Comparison of ENCODE assay signal across 34 cellular contexts in the genomic region with DNA sequence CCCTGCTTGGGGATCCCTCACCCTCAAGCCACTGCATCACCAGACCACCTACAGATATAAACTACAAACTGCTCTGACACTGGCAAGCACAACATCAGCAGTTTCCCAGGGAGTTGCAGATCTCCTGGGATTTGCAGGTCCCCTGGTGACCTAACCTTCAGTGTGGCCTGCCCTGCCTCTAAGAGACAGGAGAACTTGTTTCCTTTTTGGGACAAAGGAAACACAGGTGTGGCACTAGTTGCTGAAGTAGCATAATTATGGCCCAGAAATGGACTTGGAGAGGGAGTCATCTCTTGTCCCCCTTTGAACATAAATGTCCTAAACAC.
"Had no signal": no experiment of that assay in that cellular context is flagged by ENCODE, and none has a peak within 500 bp of the region (broad histone marks: within the 10 kb centered on the region; RNA-seq: fewer than 3 reads in every experiment).

No MANE protein-coding gene starts in this region.

- ATAC-seq: activated naive CD4-positive, alpha-beta T cell treated with anti-CD3 and anti-CD28 coated beads, Interleukin-2, amount 50 U/mL, for 72 hours; activated naive CD8-positive, alpha-beta T cell treated with anti-CD3 and anti-CD28 coated beads, Interleukin-2, amount 50 U/mL, for 24 hours; activated T-cell treated with anti-CD3 and anti-CD28 coated beads, Interleukin-2, amount 50 U/mL, for 4 hours; activated T-cell treated with anti-CD3 and anti-CD28 coated beads, Interleukin-2, amount 50 U/mL, for 72 hours; activated T-helper 17 cell treated with anti-CD3 and anti-CD28 coated beads, Interleukin-2, amount 50 U/mL, for 72 hours; body of pancreas had no signal

- H3K36me3 ChIP-seq: adrenal gland, ascending aorta, brain microvascular endothelial cell, breast epithelium, cardiac muscle cell had no signal

- FAIRE-seq: astrocyte, bronchial epithelial cell had no signal

- H3K27me3 ChIP-seq: adrenal gland, ascending aorta, brain microvascular endothelial cell, breast epithelium, cardiac muscle cell had no signal

- H3K4me3 ChIP-seq: adrenal gland, ascending aorta, body of pancreas, breast epithelium, cardiac muscle cell had no signal

- DNase-seq: activated effector memory CD4-positive, alpha-beta T cell treated with anti-CD3 and anti-CD28 coated beads, Interleukin-2, amount 50 U/mL, for 16 hours; activated effector memory CD4-positive, alpha-beta T cell treated with Interleukin-2 at 50 U/mL for 16 hours; activated gamma-delta T cell; activated gamma-delta T cell treated with Interleukin-2 at 50 U/mL for 16 hours; activated naive CD4-positive, alpha-beta T cell; activated naive CD4-positive, alpha-beta T cell treated with anti-CD3 and anti-CD28 coated beads for 36 hours; activated naive CD4-positive, alpha-beta T cell treated with anti-CD3 and anti-CD28 coated beads, Interleukin-2, amount 10 ng/mL, durations not matched to agents 7 days and 5 days; activated naive CD4-positive, alpha-beta T cell treated with anti-CD3 and anti-CD28 coated beads, Interleukin-2, amount 50 U/mL, for 16 hours; activated naive CD4-positive, alpha-beta T cell treated with Interleukin-2 at 50 U/mL for 16 hours; activated naive CD8-positive, alpha-beta T cell treated with anti-CD3 and anti-CD28 coated beads for 36 hours; activated naive CD8-positive, alpha-beta T cell treated with anti-CD3 and anti-CD28 coated beads, Interleukin-2, amount 10 ng/mL, durations not matched to agents 7 days and 5 days; activated naive CD8-positive, alpha-beta T cell treated with anti-CD3 and anti-CD28 coated beads, Interleukin-2, amount 50 U/mL, for 24 hours; activated T-cell treated with anti-CD3 and anti-CD28 coated beads, Interleukin-2, amount 50 U/mL, for 1 hour; activated T-cell treated with anti-CD3 and anti-CD28 coated beads, Interleukin-2, amount 50 U/mL, for 24 hours; activated T-cell treated with anti-CD3 and anti-CD28 coated beads, Interleukin-2, amount 50 U/mL, for 4 hours; activated T-cell treated with anti-CD3 and anti-CD28 coated beads, Interleukin-2, amount 50 U/mL, for 48 hours; activated T-cell treated with anti-CD3 and anti-CD28 coated beads, Interleukin-2, amount 50 U/mL, for 72 hours; amniotic stem cell; amygdala; anterior cingulate cortex; aorta; body of pancreas; brain microvascular endothelial cell; caudate nucleus; central memory CD4-positive, alpha-beta T cell; cerebellar nuclear complex had no signal

- H3K9me3 ChIP-seq: adrenal gland, ascending aorta, body of pancreas, breast epithelium had no signal

- H3K27ac ChIP-seq: adrenal gland, ascending aorta, body of pancreas, brain microvascular endothelial cell, breast epithelium, cardiac muscle cell had no signal

- H3K4me1 ChIP-seq: adrenal gland, ascending aorta, body of pancreas, breast epithelium had no signal
